8 cellular contexts compared by ENCODE assay signal in the genomic region with DNA sequence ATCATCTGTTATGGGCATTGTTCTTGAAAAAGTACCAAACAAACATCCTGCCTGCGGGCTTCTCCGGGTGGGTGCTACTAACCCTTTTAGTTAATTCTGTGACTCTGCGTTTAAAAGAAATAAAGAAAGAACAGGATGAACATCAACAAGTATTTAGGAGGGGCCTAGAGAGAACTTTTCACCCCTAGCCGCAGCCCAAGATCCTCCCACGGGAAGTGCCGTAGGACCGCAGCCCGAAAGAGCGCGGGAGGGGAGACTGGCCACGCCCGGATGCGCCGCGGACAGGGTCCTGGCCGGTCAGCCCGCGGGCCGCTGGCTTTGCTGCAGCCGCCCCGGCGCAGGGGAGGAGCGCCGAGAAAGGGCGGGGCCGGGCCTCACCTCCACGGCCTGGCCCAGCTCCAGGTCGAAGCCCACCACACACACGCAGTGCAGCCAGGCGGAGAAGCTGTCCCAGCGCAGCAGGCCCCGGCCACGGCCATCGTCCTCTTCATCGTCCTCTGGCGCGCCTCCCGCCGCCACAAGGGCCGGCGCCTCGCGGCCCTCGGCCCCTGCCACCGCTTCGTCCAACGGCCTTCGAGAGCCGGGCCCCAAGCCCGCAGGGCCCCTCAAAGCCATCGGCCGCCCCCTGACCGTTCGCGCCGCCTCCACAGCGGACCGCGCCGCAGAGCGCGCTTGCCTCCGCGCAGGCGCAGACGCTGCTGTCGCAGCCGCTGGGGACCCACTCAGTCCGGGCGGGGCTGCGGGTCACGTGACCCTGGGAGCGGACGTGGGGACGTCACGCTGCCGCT. TPM values are rescaled to one million over a fixed set of nuclear protein-coding genes. Genes with fewer than 3 reads are reported as not detected.
A peak's percentile ranks its signal among the peaks of the same experiment; 100 is the strongest.
DNase-seq lines count a peak whose midpoint lies in the region; ATAC-seq and TF ChIP-seq lines count a peak whose summit lies in the region.

A gene with protein sequence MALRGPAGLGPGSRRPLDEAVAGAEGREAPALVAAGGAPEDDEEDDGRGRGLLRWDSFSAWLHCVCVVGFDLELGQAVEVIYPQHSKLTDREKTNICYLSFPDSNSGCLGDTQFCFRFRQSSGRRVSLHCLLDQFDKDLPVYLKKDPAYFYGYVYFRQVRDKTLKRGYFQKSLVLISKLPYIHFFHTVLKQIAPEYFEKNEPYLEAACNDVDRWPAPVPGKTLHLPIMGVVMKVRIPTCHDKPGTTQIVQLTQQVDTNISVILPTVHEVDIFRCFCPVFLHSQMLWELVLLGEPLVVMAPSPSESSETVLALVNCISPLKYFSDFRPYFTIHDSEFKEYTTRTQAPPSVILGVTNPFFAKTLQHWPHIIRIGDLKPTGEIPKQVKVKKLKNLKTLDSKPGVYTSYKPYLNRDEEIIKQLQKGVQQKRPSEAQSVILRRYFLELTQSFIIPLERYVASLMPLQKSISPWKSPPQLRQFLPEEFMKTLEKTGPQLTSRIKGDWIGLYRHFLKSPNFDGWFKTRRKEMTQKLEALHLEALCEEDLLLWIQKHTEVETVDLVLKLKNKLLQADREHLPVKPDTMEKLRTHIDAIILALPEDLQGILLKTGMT (minus strand): TSS at position 674 of the 788 bp plus-strand sequence. CDS start 59 bp downstream, at position 615.

- H3K27ac ChIP-seq in liver (ENCODE audit: low read depth in 1 of 2, low read length in 2 of 2), result peak within 1 kb of the TSS; percentile 96 to 97

- peak within 1 kb of the TSS; percentile 62 to 91 (median 71) for H3K4me3 ChIP-seq in liver (ENCODE audit: low read depth in 1 of 3, low read length in 3 of 3)

- H3K36me3 ChIP-seq in liver (ENCODE audit: control insufficient read depth in 4 of 4, insufficient read depth in 3 of 4, low read depth in 1 of 4, low read length in 3 of 4), result no peaks in the 10 kb centered on the region

- H3K36me3 Mint-ChIP-seq in CD14-positive monocyte, result peaks cover 0 to 3% of the 10 kb centered on the region in 2 donors

- WGBS in liver, result under 1% methylated on average over 77 of the region's 77 CpGs

- peak within 1 kb of the TSS; percentile 88 to 90 for H3K4me3 Mint-ChIP-seq in CD14-positive monocyte

- H3K27ac Mint-ChIP-seq in CD14-positive monocyte, result peak within 1 kb of the TSS; percentile 92 to 99 (median 97)

- H3K4me1 Mint-ChIP-seq in CD14-positive monocyte, result peaks cover 31% of the 10 kb centered on the region

- intact Hi-C loops in CD14-positive monocyte (cut with micrococcal nuclease), result loop anchor here (2.0 to 10.0 kb wide), 3 partner anchors 65 to 98 kb away; partner anchors contain the start of genes ARF4 (in 2 of the 2) and SLMAP (in 2 of the 2)

- TF ChIP-seq CTCF in CD14-positive monocyte (IDR thresholded peaks at IDR 0.05), result no peak
- no peak for TF ChIP-seq CTCF in liver (IDR thresholded peaks at IDR 0.05; ENCODE audit: low read depth, low read length, missing input control)

- peak within 1 kb of the TSS; percentile 73 to 85 for H3K9ac ChIP-seq in liver (ENCODE audit: low read depth in 1 of 2, low read length in 2 of 2)

- no peak for TF ChIP-seq RAD21 in liver (IDR thresholded peaks at IDR 0.05)

- no peaks in the 10 kb centered on the region for H3K27me3 ChIP-seq in liver (ENCODE audit: control insufficient read depth in 4 of 4, insufficient read depth in 4 of 4, low read length in 3 of 4)

- H3K27me3 Mint-ChIP-seq in CD14-positive monocyte (ENCODE audit: low read depth in 3 of 3), result no peaks in the 10 kb centered on the region

- no peaks in the 10 kb centered on the region for H3K9me3 Mint-ChIP-seq in CD14-positive monocyte

- ATAC-seq in GM19372 (IDR thresholded peaks at IDR 0.05; ENCODE audit: low read depth, unreplicated experiment), result peak; percentile 73
- ATAC-seq in HG03521 (IDR thresholded peaks at IDR 0.05; ENCODE audit: unreplicated experiment), result peak; percentile 75

- H3K4me1 ChIP-seq in liver (ENCODE audit: control insufficient read depth in 4 of 4, insufficient read depth in 4 of 4, low read length in 3 of 4), result peaks cover 0 to 11% (median 4%) of the 10 kb centered on the region in 4 donors

- no peaks in the 10 kb centered on the region for H3K9me3 ChIP-seq in liver (ENCODE audit: control insufficient read depth in 4 of 4, low read length in 3 of 4)

- peak; percentile 96 for DNase-seq in CD14-positive monocyte (ENCODE audit: low spot score)
- peak; percentile 83 for DNase-seq in NCI-H774 (lab: John Stamatoyannopoulos, UW)
- DNase-seq in activated CD4-positive, alpha-beta T cell treated with anti-CD3 and anti-CD28 coated beads, Interleukin-2, amount 50 U/mL, for 4 hours, result peak; percentile 93
- peak; percentile 97 for DNase-seq in dermis blood vessel endothelial cell
- DNase-seq in stimulated activated CD4-positive, alpha-beta T cell treated with anti-CD3 and anti-CD28 coated beads, Interleukin-4, amount 100 ng/mL, for 1 hour, result peak; percentile 95

TF ChIP-seq in liver, 16 proteins besides CTCF, POLR2A, EP300 and RAD21:
- TF ChIP-seq, protein P1, sequence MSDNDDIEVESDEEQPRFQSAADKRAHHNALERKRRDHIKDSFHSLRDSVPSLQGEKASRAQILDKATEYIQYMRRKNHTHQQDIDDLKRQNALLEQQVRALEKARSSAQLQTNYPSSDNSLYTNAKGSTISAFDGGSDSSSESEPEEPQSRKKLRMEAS (IDR thresholded peaks at IDR 0.05), result no peak
- TF ChIP-seq JUND (IDR thresholded peaks at IDR 0.05), result no peak
- TF ChIP-seq NR2F2 (IDR thresholded peaks at IDR 0.05), result peak; percentile 46
- TF ChIP-seq HNF4A (conservative IDR thresholded peaks at IDR 0.05), result peak in 1 of 2 donors; percentile 13
- no peak for TF ChIP-seq TAF1 (conservative IDR thresholded peaks at IDR 0.05)
- TF ChIP-seq REST (IDR thresholded peaks at IDR 0.05), result no peak
- no peak for TF ChIP-seq FOXA2 (IDR thresholded peaks at IDR 0.05)
- peak in 1 of 2 donors; percentile 29 for TF ChIP-seq GABPA (IDR thresholded peaks at IDR 0.05 in 1 of 2, conservative IDR thresholded peaks at IDR 0.05 in 1 of 2)
- TF ChIP-seq ZBTB33 (IDR thresholded peaks at IDR 0.05), result peak; percentile 62
- peak; percentile 64 to 70 for TF ChIP-seq RXRA (IDR thresholded peaks at IDR 0.05)
- TF ChIP-seq SP1 (IDR thresholded peaks at IDR 0.05), result peak; percentile 66

RNA-seq across cellular contexts. Expression of the gene that starts here (rescaled TPM):
- polyA plus RNA-seq in CD14-positive monocyte (10 to 100 TPM; 15.4 to 20.8 TPM), liver (1 to 10 TPM; 3.1 to 4.5 TPM)
- total RNA-seq in dermis blood vessel endothelial cell (29.3 and 35.6 TPM in 2 replicates), liver (10 to 100 TPM; 11.6 to 12.2 TPM)

Comparison
In these comparisons a context has a peak if more than half of its experiments do, and no peak if none do; other contexts are left out.
1. Peak in every context shown above with its lines: DNase-seq, ATAC-seq, H3K4me3 ChIP-seq and H3K27ac ChIP-seq.